1 cellular context compared by ENCODE assay signal in the genomic region with DNA sequence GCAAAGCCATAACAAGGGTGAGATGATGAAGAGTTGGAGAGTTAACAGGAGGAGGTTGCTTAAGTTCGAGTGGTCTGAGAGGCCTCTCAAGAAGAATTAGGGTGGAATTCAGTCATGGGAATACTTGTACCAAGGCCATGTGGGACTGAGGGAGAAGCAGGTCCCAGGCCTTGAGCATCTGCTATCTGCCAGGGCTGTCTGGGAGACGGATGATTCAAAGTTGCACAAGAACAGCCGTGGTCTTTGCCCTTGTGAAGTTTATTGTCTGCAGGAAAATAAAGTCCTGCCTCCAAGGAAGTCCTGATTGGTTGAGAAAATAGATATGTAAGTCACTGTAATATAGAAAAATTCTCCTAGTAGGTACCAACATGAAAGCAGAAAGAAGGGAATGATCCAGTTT.
TF ChIP-seq lines count a peak whose summit lies in the region.

No MANE protein-coding gene starts in this region.

TF ChIP-seq in HepG2, 621 proteins besides CTCF, POLR2A, EP300 and RAD21 (continued from another document and continues in another):
- TF ChIP-seq, protein P1, sequence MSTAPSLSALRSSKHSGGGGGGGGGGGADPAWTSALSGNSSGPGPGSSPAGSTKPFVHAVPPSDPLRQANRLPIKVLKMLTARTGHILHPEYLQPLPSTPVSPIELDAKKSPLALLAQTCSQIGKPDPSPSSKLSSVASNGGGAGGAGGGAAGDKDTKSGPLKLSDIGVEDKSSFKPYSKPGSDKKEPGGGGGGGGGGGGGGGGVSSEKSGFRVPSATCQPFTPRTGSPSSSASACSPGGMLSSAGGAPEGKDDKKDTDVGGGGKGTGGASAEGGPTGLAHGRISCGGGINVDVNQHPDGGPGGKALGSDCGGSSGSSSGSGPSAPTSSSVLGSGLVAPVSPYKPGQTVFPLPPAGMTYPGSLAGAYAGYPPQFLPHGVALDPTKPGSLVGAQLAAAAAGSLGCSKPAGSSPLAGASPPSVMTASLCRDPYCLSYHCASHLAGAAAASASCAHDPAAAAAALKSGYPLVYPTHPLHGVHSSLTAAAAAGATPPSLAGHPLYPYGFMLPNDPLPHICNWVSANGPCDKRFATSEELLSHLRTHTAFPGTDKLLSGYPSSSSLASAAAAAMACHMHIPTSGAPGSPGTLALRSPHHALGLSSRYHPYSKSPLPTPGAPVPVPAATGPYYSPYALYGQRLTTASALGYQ (CRISPR knock-in tag; IDR thresholded peaks at IDR 0.05) = no peak
- no peak for TF ChIP-seq ZC3H4 (CRISPR knock-in tag; IDR thresholded peaks at IDR 0.05; ENCODE audit: borderline replicate concordance)
- no peak for TF ChIP-seq KDM4B (CRISPR knock-in tag; IDR thresholded peaks at IDR 0.05)
- no peak for TF ChIP-seq HIVEP1 (CRISPR knock-in tag; IDR thresholded peaks at IDR 0.05)
- no peak for TF ChIP-seq ETV6 (CRISPR knock-in tag; conservative IDR thresholded peaks at IDR 0.05)
- TF ChIP-seq GTF3A (CRISPR knock-in tag; conservative IDR thresholded peaks at IDR 0.05) = no peak
- TF ChIP-seq ZNF350 (CRISPR knock-in tag; IDR thresholded peaks at IDR 0.05; ENCODE audit: borderline replicate concordance, low read depth) = no peak
- TF ChIP-seq SRY (CRISPR knock-in tag; IDR thresholded peaks at IDR 0.05) = no peak
- TF ChIP-seq, protein P2, sequence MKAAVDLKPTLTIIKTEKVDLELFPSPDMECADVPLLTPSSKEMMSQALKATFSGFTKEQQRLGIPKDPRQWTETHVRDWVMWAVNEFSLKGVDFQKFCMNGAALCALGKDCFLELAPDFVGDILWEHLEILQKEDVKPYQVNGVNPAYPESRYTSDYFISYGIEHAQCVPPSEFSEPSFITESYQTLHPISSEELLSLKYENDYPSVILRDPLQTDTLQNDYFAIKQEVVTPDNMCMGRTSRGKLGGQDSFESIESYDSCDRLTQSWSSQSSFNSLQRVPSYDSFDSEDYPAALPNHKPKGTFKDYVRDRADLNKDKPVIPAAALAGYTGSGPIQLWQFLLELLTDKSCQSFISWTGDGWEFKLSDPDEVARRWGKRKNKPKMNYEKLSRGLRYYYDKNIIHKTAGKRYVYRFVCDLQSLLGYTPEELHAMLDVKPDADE (CRISPR knock-in tag; IDR thresholded peaks at IDR 0.05) = no peak
- no peak for TF ChIP-seq PAWR (CRISPR knock-in tag; IDR thresholded peaks at IDR 0.05; ENCODE audit: borderline replicate concordance)
- TF ChIP-seq SP140L (CRISPR knock-in tag; IDR thresholded peaks at IDR 0.05; ENCODE audit: borderline replicate concordance) = no peak
- TF ChIP-seq POGZ (CRISPR knock-in tag; IDR thresholded peaks at IDR 0.05) = 0 out of 2 replicates have a peak, but pooled peaks have one; percentile 25
- TF ChIP-seq TBL1XR1 (IDR thresholded peaks at IDR 0.05; ENCODE audit: borderline replicate concordance, low read length, partially characterized antibody) = no peak
- TF ChIP-seq KMT2B (CRISPR knock-in tag; IDR thresholded peaks at IDR 0.05) = no peak
- no peak for TF ChIP-seq MAFK (conservative IDR thresholded peaks at IDR 0.05 in 1 of 2, IDR thresholded peaks at IDR 0.05 in 1 of 2; ENCODE audit: low read length in 2 of 2)
- no peak for TF ChIP-seq ZNF253 (CRISPR knock-in tag; IDR thresholded peaks at IDR 0.05; ENCODE audit: borderline replicate concordance)
- no peak for TF ChIP-seq THAP11 (CRISPR knock-in tag; IDR thresholded peaks at IDR 0.05)
- TF ChIP-seq, protein P3, sequence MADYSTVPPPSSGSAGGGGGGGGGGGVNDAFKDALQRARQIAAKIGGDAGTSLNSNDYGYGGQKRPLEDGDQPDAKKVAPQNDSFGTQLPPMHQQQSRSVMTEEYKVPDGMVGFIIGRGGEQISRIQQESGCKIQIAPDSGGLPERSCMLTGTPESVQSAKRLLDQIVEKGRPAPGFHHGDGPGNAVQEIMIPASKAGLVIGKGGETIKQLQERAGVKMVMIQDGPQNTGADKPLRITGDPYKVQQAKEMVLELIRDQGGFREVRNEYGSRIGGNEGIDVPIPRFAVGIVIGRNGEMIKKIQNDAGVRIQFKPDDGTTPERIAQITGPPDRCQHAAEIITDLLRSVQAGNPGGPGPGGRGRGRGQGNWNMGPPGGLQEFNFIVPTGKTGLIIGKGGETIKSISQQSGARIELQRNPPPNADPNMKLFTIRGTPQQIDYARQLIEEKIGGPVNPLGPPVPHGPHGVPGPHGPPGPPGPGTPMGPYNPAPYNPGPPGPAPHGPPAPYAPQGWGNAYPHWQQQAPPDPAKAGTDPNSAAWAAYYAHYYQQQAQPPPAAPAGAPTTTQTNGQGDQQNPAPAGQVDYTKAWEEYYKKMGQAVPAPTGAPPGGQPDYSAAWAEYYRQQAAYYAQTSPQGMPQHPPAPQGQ (CRISPR knock-in tag; IDR thresholded peaks at IDR 0.05; ENCODE audit: borderline replicate concordance) = no peak
- TF ChIP-seq, protein P4, sequence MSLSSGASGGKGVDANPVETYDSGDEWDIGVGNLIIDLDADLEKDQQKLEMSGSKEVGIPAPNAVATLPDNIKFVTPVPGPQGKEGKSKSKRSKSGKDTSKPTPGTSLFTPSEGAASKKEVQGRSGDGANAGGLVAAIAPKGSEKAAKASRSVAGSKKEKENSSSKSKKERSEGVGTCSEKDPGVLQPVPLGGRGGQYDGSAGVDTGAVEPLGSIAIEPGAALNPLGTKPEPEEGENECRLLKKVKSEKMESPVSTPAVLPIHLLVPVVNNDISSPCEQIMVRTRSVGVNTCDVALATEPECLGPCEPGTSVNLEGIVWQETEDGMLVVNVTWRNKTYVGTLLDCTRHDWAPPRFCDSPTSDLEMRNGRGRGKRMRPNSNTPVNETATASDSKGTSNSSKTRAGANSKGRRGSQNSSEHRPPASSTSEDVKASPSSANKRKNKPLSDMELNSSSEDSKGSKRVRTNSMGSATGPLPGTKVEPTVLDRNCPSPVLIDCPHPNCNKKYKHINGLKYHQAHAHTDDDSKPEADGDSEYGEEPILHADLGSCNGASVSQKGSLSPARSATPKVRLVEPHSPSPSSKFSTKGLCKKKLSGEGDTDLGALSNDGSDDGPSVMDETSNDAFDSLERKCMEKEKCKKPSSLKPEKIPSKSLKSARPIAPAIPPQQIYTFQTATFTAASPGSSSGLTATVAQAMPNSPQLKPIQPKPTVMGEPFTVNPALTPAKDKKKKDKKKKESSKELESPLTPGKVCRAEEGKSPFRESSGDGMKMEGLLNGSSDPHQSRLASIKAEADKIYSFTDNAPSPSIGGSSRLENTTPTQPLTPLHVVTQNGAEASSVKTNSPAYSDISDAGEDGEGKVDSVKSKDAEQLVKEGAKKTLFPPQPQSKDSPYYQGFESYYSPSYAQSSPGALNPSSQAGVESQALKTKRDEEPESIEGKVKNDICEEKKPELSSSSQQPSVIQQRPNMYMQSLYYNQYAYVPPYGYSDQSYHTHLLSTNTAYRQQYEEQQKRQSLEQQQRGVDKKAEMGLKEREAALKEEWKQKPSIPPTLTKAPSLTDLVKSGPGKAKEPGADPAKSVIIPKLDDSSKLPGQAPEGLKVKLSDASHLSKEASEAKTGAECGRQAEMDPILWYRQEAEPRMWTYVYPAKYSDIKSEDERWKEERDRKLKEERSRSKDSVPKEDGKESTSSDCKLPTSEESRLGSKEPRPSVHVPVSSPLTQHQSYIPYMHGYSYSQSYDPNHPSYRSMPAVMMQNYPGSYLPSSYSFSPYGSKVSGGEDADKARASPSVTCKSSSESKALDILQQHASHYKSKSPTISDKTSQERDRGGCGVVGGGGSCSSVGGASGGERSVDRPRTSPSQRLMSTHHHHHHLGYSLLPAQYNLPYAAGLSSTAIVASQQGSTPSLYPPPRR (CRISPR knock-in tag; IDR thresholded peaks at IDR 0.05; ENCODE audit: borderline replicate concordance) = 0 out of 2 replicates have a peak, but pooled peaks have one; percentile 39
- TF ChIP-seq HOXA5 (CRISPR knock-in tag; IDR thresholded peaks at IDR 0.05) = peak; percentile 55; the same call in 1 of the 2 replicates
- 0 out of 2 replicates have a peak, but pooled peaks have one; percentile 39 for TF ChIP-seq SOX13 (IDR thresholded peaks at IDR 0.05)
- TF ChIP-seq SOX13 (CRISPR knock-in tag; conservative IDR thresholded peaks at IDR 0.05 in 1 of 2, IDR thresholded peaks at IDR 0.05 in 1 of 2) = peak in 1 of 2 experiments; percentile 81; a peak in 2 of 4 replicates
- TF ChIP-seq, protein P5, sequence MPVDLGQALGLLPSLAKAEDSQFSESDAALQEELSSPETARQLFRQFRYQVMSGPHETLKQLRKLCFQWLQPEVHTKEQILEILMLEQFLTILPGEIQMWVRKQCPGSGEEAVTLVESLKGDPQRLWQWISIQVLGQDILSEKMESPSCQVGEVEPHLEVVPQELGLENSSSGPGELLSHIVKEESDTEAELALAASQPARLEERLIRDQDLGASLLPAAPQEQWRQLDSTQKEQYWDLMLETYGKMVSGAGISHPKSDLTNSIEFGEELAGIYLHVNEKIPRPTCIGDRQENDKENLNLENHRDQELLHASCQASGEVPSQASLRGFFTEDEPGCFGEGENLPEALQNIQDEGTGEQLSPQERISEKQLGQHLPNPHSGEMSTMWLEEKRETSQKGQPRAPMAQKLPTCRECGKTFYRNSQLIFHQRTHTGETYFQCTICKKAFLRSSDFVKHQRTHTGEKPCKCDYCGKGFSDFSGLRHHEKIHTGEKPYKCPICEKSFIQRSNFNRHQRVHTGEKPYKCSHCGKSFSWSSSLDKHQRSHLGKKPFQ (CRISPR knock-in tag; IDR thresholded peaks at IDR 0.05; ENCODE audit: insufficient replicate concordance) = no peak
- TF ChIP-seq ZNF282 (IDR thresholded peaks at IDR 0.05; ENCODE audit: partially characterized antibody) = no peak
- TF ChIP-seq, protein P6, sequence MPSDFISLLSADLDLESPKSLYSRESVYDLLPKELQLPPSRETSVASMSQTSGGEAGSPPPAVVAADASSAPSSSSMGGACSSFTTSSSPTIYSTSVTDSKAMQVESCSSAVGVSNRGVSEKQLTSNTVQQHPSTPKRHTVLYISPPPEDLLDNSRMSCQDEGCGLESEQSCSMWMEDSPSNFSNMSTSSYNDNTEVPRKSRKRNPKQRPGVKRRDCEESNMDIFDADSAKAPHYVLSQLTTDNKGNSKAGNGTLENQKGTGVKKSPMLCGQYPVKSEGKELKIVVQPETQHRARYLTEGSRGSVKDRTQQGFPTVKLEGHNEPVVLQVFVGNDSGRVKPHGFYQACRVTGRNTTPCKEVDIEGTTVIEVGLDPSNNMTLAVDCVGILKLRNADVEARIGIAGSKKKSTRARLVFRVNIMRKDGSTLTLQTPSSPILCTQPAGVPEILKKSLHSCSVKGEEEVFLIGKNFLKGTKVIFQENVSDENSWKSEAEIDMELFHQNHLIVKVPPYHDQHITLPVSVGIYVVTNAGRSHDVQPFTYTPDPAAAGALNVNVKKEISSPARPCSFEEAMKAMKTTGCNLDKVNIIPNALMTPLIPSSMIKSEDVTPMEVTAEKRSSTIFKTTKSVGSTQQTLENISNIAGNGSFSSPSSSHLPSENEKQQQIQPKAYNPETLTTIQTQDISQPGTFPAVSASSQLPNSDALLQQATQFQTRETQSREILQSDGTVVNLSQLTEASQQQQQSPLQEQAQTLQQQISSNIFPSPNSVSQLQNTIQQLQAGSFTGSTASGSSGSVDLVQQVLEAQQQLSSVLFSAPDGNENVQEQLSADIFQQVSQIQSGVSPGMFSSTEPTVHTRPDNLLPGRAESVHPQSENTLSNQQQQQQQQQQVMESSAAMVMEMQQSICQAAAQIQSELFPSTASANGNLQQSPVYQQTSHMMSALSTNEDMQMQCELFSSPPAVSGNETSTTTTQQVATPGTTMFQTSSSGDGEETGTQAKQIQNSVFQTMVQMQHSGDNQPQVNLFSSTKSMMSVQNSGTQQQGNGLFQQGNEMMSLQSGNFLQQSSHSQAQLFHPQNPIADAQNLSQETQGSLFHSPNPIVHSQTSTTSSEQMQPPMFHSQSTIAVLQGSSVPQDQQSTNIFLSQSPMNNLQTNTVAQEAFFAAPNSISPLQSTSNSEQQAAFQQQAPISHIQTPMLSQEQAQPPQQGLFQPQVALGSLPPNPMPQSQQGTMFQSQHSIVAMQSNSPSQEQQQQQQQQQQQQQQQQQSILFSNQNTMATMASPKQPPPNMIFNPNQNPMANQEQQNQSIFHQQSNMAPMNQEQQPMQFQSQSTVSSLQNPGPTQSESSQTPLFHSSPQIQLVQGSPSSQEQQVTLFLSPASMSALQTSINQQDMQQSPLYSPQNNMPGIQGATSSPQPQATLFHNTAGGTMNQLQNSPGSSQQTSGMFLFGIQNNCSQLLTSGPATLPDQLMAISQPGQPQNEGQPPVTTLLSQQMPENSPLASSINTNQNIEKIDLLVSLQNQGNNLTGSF (CRISPR knock-in tag; IDR thresholded peaks at IDR 0.05) = no peak
- TF ChIP-seq MIXL1 (CRISPR knock-in tag; IDR thresholded peaks at IDR 0.05) = no peak
- no peak for TF ChIP-seq HOXA3 (CRISPR knock-in tag; IDR thresholded peaks at IDR 0.05)
- TF ChIP-seq NR2F6 (IDR thresholded peaks at IDR 0.05) = 0 out of 2 replicates have a peak, but pooled peaks have one; percentile 18
- TF ChIP-seq NR2F6 (CRISPR knock-in tag; IDR thresholded peaks at IDR 0.05) = no peak
- no peak for TF ChIP-seq PCBP2 (optimal IDR thresholded peaks at IDR 0.05; ENCODE audit: low read depth, low read length, poor library complexity, severe bottlenecking)
- no peak for TF ChIP-seq GATAD1 (CRISPR knock-in tag; IDR thresholded peaks at IDR 0.05)
- no peak for TF ChIP-seq HHEX (CRISPR knock-in tag; IDR thresholded peaks at IDR 0.05)
- TF ChIP-seq SMC3 (IDR thresholded peaks at IDR 0.05; ENCODE audit: low read length) = no peak
- TF ChIP-seq ZNF256 (CRISPR knock-in tag; conservative IDR thresholded peaks at IDR 0.05) = no peak
- TF ChIP-seq NFKBIZ (CRISPR knock-in tag; IDR thresholded peaks at IDR 0.05) = no peak
- TF ChIP-seq, protein P7, sequence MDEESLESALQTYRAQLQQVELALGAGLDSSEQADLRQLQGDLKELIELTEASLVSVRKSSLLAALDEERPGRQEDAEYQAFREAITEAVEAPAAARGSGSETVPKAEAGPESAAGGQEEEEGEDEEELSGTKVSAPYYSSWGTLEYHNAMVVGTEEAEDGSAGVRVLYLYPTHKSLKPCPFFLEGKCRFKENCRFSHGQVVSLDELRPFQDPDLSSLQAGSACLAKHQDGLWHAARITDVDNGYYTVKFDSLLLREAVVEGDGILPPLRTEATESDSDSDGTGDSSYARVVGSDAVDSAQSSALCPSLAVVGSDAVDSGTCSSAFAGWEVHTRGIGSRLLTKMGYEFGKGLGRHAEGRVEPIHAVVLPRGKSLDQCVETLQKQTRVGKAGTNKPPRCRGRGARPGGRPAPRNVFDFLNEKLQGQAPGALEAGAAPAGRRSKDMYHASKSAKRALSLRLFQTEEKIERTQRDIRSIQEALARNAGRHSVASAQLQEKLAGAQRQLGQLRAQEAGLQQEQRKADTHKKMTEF (CRISPR knock-in tag; IDR thresholded peaks at IDR 0.05) = peak; percentile 58; the same call in 1 of the 2 replicates
